In the genomic region with DNA sequence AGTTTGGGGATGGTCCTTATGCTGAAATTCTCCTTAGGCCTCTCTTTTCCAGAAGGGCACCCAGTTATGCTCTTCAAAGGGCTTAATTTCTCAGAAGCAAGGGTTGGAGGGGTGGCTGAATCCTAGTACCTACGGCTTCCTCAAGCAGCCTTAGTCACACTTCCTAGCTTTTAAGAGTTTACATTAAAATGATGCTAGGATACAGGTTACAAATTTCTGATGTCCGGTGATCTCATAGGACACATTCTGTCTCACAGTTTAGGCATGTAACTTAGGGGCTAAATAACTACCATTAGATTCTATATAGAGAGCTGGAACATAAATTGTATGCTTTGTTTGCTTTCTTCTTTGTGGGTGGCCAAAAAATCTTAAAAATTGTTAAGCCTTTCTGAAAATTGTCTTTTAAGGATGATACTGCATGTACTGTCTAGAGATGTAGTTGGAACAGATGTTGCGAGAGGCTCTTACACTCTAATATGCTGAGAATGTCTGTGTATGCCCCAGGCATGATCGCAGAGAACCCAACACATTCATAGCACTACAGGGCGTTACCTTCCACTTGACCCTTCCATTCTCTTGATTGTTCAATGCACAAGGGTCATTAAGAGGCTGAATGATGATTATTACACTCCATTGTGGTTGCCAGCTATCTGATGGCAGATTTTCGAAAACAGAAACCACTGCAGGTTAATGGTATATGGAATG, we compare ENCODE assay signal across 33 cellular contexts.
"Had no signal": no experiment of that assay in that cellular context is flagged by ENCODE, and none has a peak within 500 bp of the region (broad histone marks: within the 10 kb centered on the region; RNA-seq: fewer than 3 reads in every experiment).

No MANE protein-coding gene starts in this region.

- H3K27me3 ChIP-seq: ascending aorta, brain microvascular endothelial cell, esophagus muscularis mucosa, heart right ventricle, pancreas, thyroid gland, upper lobe of right lung had no signal

- H3K27ac Mint-ChIP-seq: activated naive CD4-positive, alpha-beta T cell treated with anti-CD3 and anti-CD28 coated beads, Interleukin-2, amount 10 ng/mL, durations not matched to agents 7 days and 5 days; activated naive CD8-positive, alpha-beta T cell treated with anti-CD3 and anti-CD28 coated beads, Interleukin-2, amount 10 ng/mL, durations not matched to agents 7 days and 5 days; dendritic cell treated with granulocyte-macrophage colony-stimulating factor and Interleukin-4, amounts not matched to agents 40 ng/mL and 50 ng/mL, for 4 days; endodermal cell; memory B cell; naive thymus-derived CD8-positive, alpha-beta T cell; stimulated activated effector memory CD8-positive, alpha-beta T cell treated with anti-CD3 and anti-CD28 coated beads, Interleukin-12 subunit alpha, Interleukin-12 subunit beta, amount 100 ng/mL, for 72 hours; stimulated activated naive CD8-positive, alpha-beta T cell treated with anti-CD3 and anti-CD28 coated beads, Interleukin-15, amount 100 ng/mL, for 72 hours; T-helper 2 cell treated with Interferon-gamma antibody and Interleukin-4, amounts not matched to agents 5 μg/mL and 100 μg/mL, for 36 hours had no signal

- H3K4me3 Mint-ChIP-seq: activated naive CD4-positive, alpha-beta T cell treated with anti-CD3 and anti-CD28 coated beads, Interleukin-2, amount 10 ng/mL, durations not matched to agents 7 days and 5 days; activated naive CD8-positive, alpha-beta T cell treated with anti-CD3 and anti-CD28 coated beads, Interleukin-2, amount 10 ng/mL, durations not matched to agents 7 days and 5 days; dendritic cell treated with granulocyte-macrophage colony-stimulating factor and Interleukin-4, amounts not matched to agents 40 ng/mL and 50 ng/mL, for 4 days; endodermal cell; memory B cell; naive thymus-derived CD8-positive, alpha-beta T cell; neural crest cell; stimulated activated effector memory CD8-positive, alpha-beta T cell treated with anti-CD3 and anti-CD28 coated beads, Interleukin-12 subunit alpha, Interleukin-12 subunit beta, amount 100 ng/mL, for 72 hours; stimulated activated naive CD8-positive, alpha-beta T cell treated with anti-CD3 and anti-CD28 coated beads, Interleukin-15, amount 100 ng/mL, for 72 hours; T-helper 2 cell treated with Interferon-gamma antibody and Interleukin-4, amounts not matched to agents 5 μg/mL and 100 μg/mL, for 36 hours had no signal

- DNase-seq: activated CD4-positive, alpha-beta T cell treated with anti-CD3 and anti-CD28 coated beads for 48 hours; activated CD4-positive, alpha-beta T cell treated with anti-CD3 and anti-CD28 coated beads, Interleukin-2, amount 50 U/mL, for 48 hours; activated CD8-positive, alpha-beta memory T cell treated with anti-CD3 and anti-CD28 coated beads for 24 hours; activated effector memory CD4-positive, alpha-beta T cell treated with anti-CD3 and anti-CD28 coated beads, Interleukin-2, amount 50 U/mL, for 16 hours; activated naive CD4-positive, alpha-beta T cell treated with anti-CD3 and anti-CD28 coated beads, Interleukin-2, amount 10 ng/mL, durations not matched to agents 7 days and 5 days; activated naive CD8-positive, alpha-beta T cell treated with anti-CD3 and anti-CD28 coated beads, Interleukin-2, amount 10 ng/mL, durations not matched to agents 7 days and 5 days; brain microvascular endothelial cell; caudate nucleus; endodermal cell; heart right ventricle; midbrain; naive thymus-derived CD8-positive, alpha-beta T cell; nucleus accumbens; pancreas; retina; small intestine; stimulated activated CD4-positive, alpha-beta T cell treated with anti-CD3 and anti-CD28 coated beads, Interleukin-4, amount 100 ng/mL, for 24 hours; stimulated activated naive CD8-positive, alpha-beta T cell treated with anti-CD3 and anti-CD28 coated beads, Interleukin-15, amount 100 ng/mL, for 72 hours; substantia nigra; thyroid gland; upper lobe of right lung; WERI-Rb-1 had no signal

- H3K27me3 Mint-ChIP-seq: activated naive CD4-positive, alpha-beta T cell treated with anti-CD3 and anti-CD28 coated beads, Interleukin-2, amount 10 ng/mL, durations not matched to agents 7 days and 5 days; activated naive CD8-positive, alpha-beta T cell treated with anti-CD3 and anti-CD28 coated beads, Interleukin-2, amount 10 ng/mL, durations not matched to agents 7 days and 5 days; dendritic cell treated with granulocyte-macrophage colony-stimulating factor and Interleukin-4, amounts not matched to agents 40 ng/mL and 50 ng/mL, for 4 days; memory B cell; stimulated activated naive CD8-positive, alpha-beta T cell treated with anti-CD3 and anti-CD28 coated beads, Interleukin-15, amount 100 ng/mL, for 72 hours had no signal

- ATAC-seq: activated CD4-positive, CD25-positive, alpha-beta regulatory T cell treated with anti-CD3 and anti-CD28 coated beads, Interleukin-2, amount 50 U/mL, for 24 hours; foreskin keratinocyte; heart right ventricle; naive thymus-derived CD8-positive, alpha-beta T cell; pancreas; sciatic nerve; stimulated activated effector memory CD8-positive, alpha-beta T cell treated with anti-CD3 and anti-CD28 coated beads, Interleukin-12 subunit alpha, Interleukin-12 subunit beta, amount 100 ng/mL, for 72 hours; stimulated activated naive CD8-positive, alpha-beta T cell treated with anti-CD3 and anti-CD28 coated beads, Interleukin-15, amount 100 ng/mL, for 72 hours; upper lobe of right lung had no signal

- H3K9me3 Mint-ChIP-seq: activated naive CD4-positive, alpha-beta T cell treated with anti-CD3 and anti-CD28 coated beads, Interleukin-2, amount 10 ng/mL, durations not matched to agents 7 days and 5 days; dendritic cell treated with granulocyte-macrophage colony-stimulating factor and Interleukin-4, amounts not matched to agents 40 ng/mL and 50 ng/mL, for 4 days; endodermal cell; memory B cell; stimulated activated naive CD8-positive, alpha-beta T cell treated with anti-CD3 and anti-CD28 coated beads, Interleukin-15, amount 100 ng/mL, for 72 hours; T-helper 2 cell treated with Interferon-gamma antibody and Interleukin-4, amounts not matched to agents 5 μg/mL and 100 μg/mL, for 36 hours had no signal

- H3K4me1 ChIP-seq: ascending aorta, esophagus muscularis mucosa, foreskin keratinocyte, pancreas, prostate gland, thyroid gland, upper lobe of right lung had no signal

- H3K9me3 ChIP-seq: ascending aorta, esophagus muscularis mucosa, heart right ventricle, pancreas, prostate gland, thyroid gland, upper lobe of right lung had no signal

- H3K4me1 Mint-ChIP-seq: activated naive CD4-positive, alpha-beta T cell treated with anti-CD3 and anti-CD28 coated beads, Interleukin-2, amount 10 ng/mL, durations not matched to agents 7 days and 5 days; activated naive CD8-positive, alpha-beta T cell treated with anti-CD3 and anti-CD28 coated beads, Interleukin-2, amount 10 ng/mL, durations not matched to agents 7 days and 5 days; memory B cell; naive thymus-derived CD8-positive, alpha-beta T cell; stimulated activated effector memory CD8-positive, alpha-beta T cell treated with anti-CD3 and anti-CD28 coated beads, Interleukin-12 subunit alpha, Interleukin-12 subunit beta, amount 100 ng/mL, for 72 hours; stimulated activated naive CD8-positive, alpha-beta T cell treated with anti-CD3 and anti-CD28 coated beads, Interleukin-15, amount 100 ng/mL, for 72 hours had no signal

- H3K36me3 Mint-ChIP-seq: activated naive CD4-positive, alpha-beta T cell treated with anti-CD3 and anti-CD28 coated beads, Interleukin-2, amount 10 ng/mL, durations not matched to agents 7 days and 5 days; activated naive CD8-positive, alpha-beta T cell treated with anti-CD3 and anti-CD28 coated beads, Interleukin-2, amount 10 ng/mL, durations not matched to agents 7 days and 5 days; stimulated activated effector memory CD8-positive, alpha-beta T cell treated with anti-CD3 and anti-CD28 coated beads, Interleukin-12 subunit alpha, Interleukin-12 subunit beta, amount 100 ng/mL, for 72 hours had no signal

- H3K4me3 ChIP-seq: ascending aorta, esophagus muscularis mucosa, heart right ventricle, pancreas, prostate gland, thyroid gland, upper lobe of right lung had no signal

- H3K27ac ChIP-seq: ascending aorta, brain microvascular endothelial cell, esophagus muscularis mucosa, foreskin keratinocyte, heart right ventricle, pancreas, prostate gland, thyroid gland, upper lobe of right lung, WERI-Rb-1 had no signal

- H3K36me3 ChIP-seq: ascending aorta, brain microvascular endothelial cell, esophagus muscularis mucosa, heart right ventricle, pancreas, prostate gland, thyroid gland, upper lobe of right lung, WERI-Rb-1 had no signal
